ENCODE assay signal across 33 cellular contexts in genomic region chr3:16331319-16331883, GRCh38.
DNase-seq lines count a peak whose midpoint lies in the region; ATAC-seq and TF ChIP-seq lines count a peak whose summit lies in the region.
"Had no signal": no experiment of that assay in that cellular context is flagged by ENCODE, and none has a peak within 500 bp of the region (broad histone marks: within the 10 kb centered on the region; RNA-seq: fewer than 3 reads in every experiment).

No MANE protein-coding gene starts in this region.

- peaks cover 9 to 11% of the 10 kb centered on the region in 2 experiments for H3K9me3 ChIP-seq in CD4-positive, CD25-positive, alpha-beta regulatory T cell (ENCODE audit: control insufficient read depth in 2 of 2, low read length in 2 of 2)
- no peaks in the 10 kb centered on the region for H3K9me3 ChIP-seq in liver (ENCODE audit: control insufficient read depth in 4 of 4, low read length in 3 of 4)
- H3K9me3 ChIP-seq: ascending aorta, neutrophil, testis had no signal

- peaks cover 4% of the 10 kb centered on the region for H3K4me1 Mint-ChIP-seq in T-helper 2 cell treated with Interferon-gamma antibody and Interleukin-4, amounts not matched to agents 5 μg/mL and 100 μg/mL, for 36 hours (ENCODE audit: low read depth)
- peaks cover 15 to 58% (median 35%) of the 10 kb centered on the region in 4 donors for H3K4me1 Mint-ChIP-seq in CD4-positive, CD25-positive, alpha-beta regulatory T cell
- peaks cover 17% of the 10 kb centered on the region for H3K4me1 Mint-ChIP-seq in activated T-helper 17 cell treated with anti-CD3 and anti-CD28 coated beads, Interleukin-2, amount 50 U/mL, for 72 hours
- H3K4me1 Mint-ChIP-seq: memory B cell had no signal

- peak overlapping the region; percentile 2 for H3K27ac Mint-ChIP-seq in T-helper 2 cell treated with Interferon-gamma antibody and Interleukin-4, amounts not matched to agents 5 μg/mL and 100 μg/mL, for 36 hours
- H3K27ac Mint-ChIP-seq in CD4-positive, CD25-positive, alpha-beta regulatory T cell, result peak overlapping the region; percentile 10 to 71 (median 23)
- peak overlapping the region; percentile 8 for H3K27ac Mint-ChIP-seq in activated T-helper 17 cell treated with anti-CD3 and anti-CD28 coated beads, Interleukin-2, amount 50 U/mL, for 72 hours
- H3K27ac Mint-ChIP-seq: memory B cell; stimulated activated naive CD8-positive, alpha-beta T cell treated with anti-CD3 and anti-CD28 coated beads, Interleukin-15, Interleukin-2, amounts not matched to agents 100 ng/mL and 50 ng/mL, for 24 hours had no signal

- H3K4me3 Mint-ChIP-seq in T-helper 2 cell treated with Interferon-gamma antibody and Interleukin-4, amounts not matched to agents 5 μg/mL and 100 μg/mL, for 36 hours, result no peak overlapping the region
- H3K4me3 Mint-ChIP-seq in CD4-positive, CD25-positive, alpha-beta regulatory T cell, result no peak overlapping the region
- H3K4me3 Mint-ChIP-seq in activated T-helper 17 cell treated with anti-CD3 and anti-CD28 coated beads, Interleukin-2, amount 50 U/mL, for 72 hours, result no peak overlapping the region
- H3K4me3 Mint-ChIP-seq: memory B cell; stimulated activated naive CD8-positive, alpha-beta T cell treated with anti-CD3 and anti-CD28 coated beads, Interleukin-15, Interleukin-2, amounts not matched to agents 100 ng/mL and 50 ng/mL, for 24 hours; T-helper 17 cell had no signal

- H3K9ac ChIP-seq in liver (ENCODE audit: low read depth in 1 of 2, low read length in 2 of 2), result peak overlapping the region; percentile 70 to 90
- H3K9ac ChIP-seq: SK-N-SH had no signal

- no peaks in the 10 kb centered on the region for H3K4me1 ChIP-seq in CD4-positive, CD25-positive, alpha-beta regulatory T cell (ENCODE audit: control insufficient read depth, insufficient read depth, low read length, poor library complexity, severe bottlenecking)
- H3K4me1 ChIP-seq in liver (ENCODE audit: control insufficient read depth in 4 of 4, insufficient read depth in 4 of 4, low read length in 3 of 4), result peaks cover 13 to 44% (median 22%) of the 10 kb centered on the region in 4 donors
- H3K4me1 ChIP-seq: testis had no signal

- 43% methylated on average over 3 of the region's 3 CpGs for WGBS in liver

- peak; percentile 40 to 48 for TF ChIP-seq RAD21 in liver (IDR thresholded peaks at IDR 0.05)

- no peak overlapping the region for H3K27ac ChIP-seq in CD4-positive, CD25-positive, alpha-beta regulatory T cell (ENCODE audit: insufficient read depth, low read length, poor library complexity, severe bottlenecking)
- H3K27ac ChIP-seq in liver (ENCODE audit: low read depth in 1 of 2, low read length in 2 of 2), result peak overlapping the region; percentile 81 to 90
- H3K27ac ChIP-seq: ascending aorta, cardiac muscle cell, neutrophil, PC-9, spleen, testis had no signal

- no peaks in the 10 kb centered on the region for H3K27me3 Mint-ChIP-seq in T-helper 2 cell treated with Interferon-gamma antibody and Interleukin-4, amounts not matched to agents 5 μg/mL and 100 μg/mL, for 36 hours (ENCODE audit: low read depth)
- H3K27me3 Mint-ChIP-seq in CD4-positive, CD25-positive, alpha-beta regulatory T cell, result no peaks in the 10 kb centered on the region
- H3K27me3 Mint-ChIP-seq in activated T-helper 17 cell treated with anti-CD3 and anti-CD28 coated beads, Interleukin-2, amount 50 U/mL, for 72 hours, result no peaks in the 10 kb centered on the region
- H3K27me3 Mint-ChIP-seq: memory B cell; stimulated activated naive CD8-positive, alpha-beta T cell treated with anti-CD3 and anti-CD28 coated beads, Interleukin-15, Interleukin-2, amounts not matched to agents 100 ng/mL and 50 ng/mL, for 24 hours; T-helper 17 cell had no signal

- ATAC-seq in CD4-positive, CD25-positive, alpha-beta regulatory T cell (ENCODE audit: low read depth in 2 of 2), result no peak
- ATAC-seq in activated T-helper 17 cell treated with anti-CD3 and anti-CD28 coated beads, Interleukin-2, amount 50 U/mL, for 72 hours (replicated peaks), result no peak
- no peak for ATAC-seq in HG02981 (IDR thresholded peaks at IDR 0.05; ENCODE audit: unreplicated experiment)
- ATAC-seq: right cardiac atrium, Right ventricle myocardium inferior, T-helper 17 cell had no signal

- H3K36me3 Mint-ChIP-seq in T-helper 2 cell treated with Interferon-gamma antibody and Interleukin-4, amounts not matched to agents 5 μg/mL and 100 μg/mL, for 36 hours (ENCODE audit: low read depth), result peaks cover 78% of the 10 kb centered on the region
- peaks cover 59% of the 10 kb centered on the region for H3K36me3 Mint-ChIP-seq in CD4-positive, CD25-positive, alpha-beta regulatory T cell
- peaks cover 95% of the 10 kb centered on the region for H3K36me3 Mint-ChIP-seq in activated T-helper 17 cell treated with anti-CD3 and anti-CD28 coated beads, Interleukin-2, amount 50 U/mL, for 72 hours (ENCODE audit: low read depth)

- peaks cover 71% of the 10 kb centered on the region for H3K36me3 ChIP-seq in CD4-positive, CD25-positive, alpha-beta regulatory T cell (ENCODE audit: control insufficient read depth, insufficient read depth, low read length)
- H3K36me3 ChIP-seq in liver (ENCODE audit: control insufficient read depth in 4 of 4, insufficient read depth in 3 of 4, low read depth in 1 of 4, low read length in 3 of 4), result no peaks in the 10 kb centered on the region
- H3K36me3 ChIP-seq: cardiac muscle cell, neutrophil had no signal

- peak; percentile 28 for TF ChIP-seq CTCF in liver (IDR thresholded peaks at IDR 0.05; ENCODE audit: low read depth, low read length, missing input control)

- H3K4me3 ChIP-seq in CD4-positive, CD25-positive, alpha-beta regulatory T cell (ENCODE audit: low read depth, low read length), result no peak overlapping the region
- H3K4me3 ChIP-seq in liver (ENCODE audit: low read depth in 1 of 3, low read length in 3 of 3), result peak overlapping the region; percentile 52 to 82 (median 59)
- H3K4me3 ChIP-seq: ascending aorta, cardiac muscle cell, PC-9, spleen, testis had no signal

- H3K27me3 ChIP-seq in CD4-positive, CD25-positive, alpha-beta regulatory T cell (ENCODE audit: control insufficient read depth, insufficient read depth, low read length), result no peaks in the 10 kb centered on the region
- no peaks in the 10 kb centered on the region for H3K27me3 ChIP-seq in liver (ENCODE audit: control insufficient read depth in 4 of 4, insufficient read depth in 4 of 4, low read length in 3 of 4)
- H3K27me3 ChIP-seq: ascending aorta, cardiac muscle cell, neutrophil, spleen, testis had no signal

- H3K9me3 Mint-ChIP-seq in T-helper 2 cell treated with Interferon-gamma antibody and Interleukin-4, amounts not matched to agents 5 μg/mL and 100 μg/mL, for 36 hours, result peaks cover 16% of the 10 kb centered on the region
- peaks cover 0 to 14% (median 4%) of the 10 kb centered on the region in 7 donors for H3K9me3 Mint-ChIP-seq in CD4-positive, CD25-positive, alpha-beta regulatory T cell
- no peaks in the 10 kb centered on the region for H3K9me3 Mint-ChIP-seq in activated T-helper 17 cell treated with anti-CD3 and anti-CD28 coated beads, Interleukin-2, amount 50 U/mL, for 72 hours

- DNase-seq in T-helper 2 cell treated with Interferon-gamma antibody and Interleukin-4, amounts not matched to agents 5 μg/mL and 100 μg/mL, for 36 hours (ENCODE audit: low spot score), result no peak
- DNase-seq in T-helper 2 cell (no peak), NCI-H2171 (lab: John Stamatoyannopoulos, UW) (no peak), anterior cingulate cortex (lab: John Stamatoyannopoulos, UW) (no peak)
- DNase-seq in CD4-positive, CD25-positive, alpha-beta regulatory T cell, result no peak
- DNase-seq: 8988T; activated CD4-positive, alpha-beta T cell treated with anti-CD3 and anti-CD28 coated beads for 4 hours; activated T-cell treated with anti-CD3 and anti-CD28 coated beads, Interleukin-2, amount 50 U/mL, for 48 hours; C1 segment of cervical spinal cord; H7; hypothalamus; MV-4-11; NCI-H1436; NCI-H2081; NCI-H2227 treated with DMSO at 0.1 percent for 48 hours; NCI-H526 treated with DMSO at 0.1 percent for 48 hours; PC-9; posterior cingulate gyrus; right cardiac atrium; SK-N-SH; spleen; stimulated activated CD4-positive, alpha-beta T cell treated with anti-CD3 and anti-CD28 coated beads, Interleukin-2, amount 100 ng/mL, for 24 hours; T-helper 17 cell; testis had no signal

TF ChIP-seq in liver, 16 proteins besides CTCF, POLR2A, EP300 and RAD21 (continues in another document):
- TF ChIP-seq MAX (IDR thresholded peaks at IDR 0.05), result peak; percentile 76
- TF ChIP-seq ATF3 (IDR thresholded peaks at IDR 0.05), result peak; percentile 21
- TF ChIP-seq RXRA (IDR thresholded peaks at IDR 0.05), result peak; percentile 63 to 90
- TF ChIP-seq REST (IDR thresholded peaks at IDR 0.05), result peak; percentile 67
- TF ChIP-seq JUND (IDR thresholded peaks at IDR 0.05), result peak; percentile 26 to 74
- TF ChIP-seq EGR1 (IDR thresholded peaks at IDR 0.05; ENCODE audit: low read depth in 2 of 2), result peak in 1 of 2 donors; percentile 46
